ENCODE assay signal across 16 cellular contexts in the genomic region with DNA sequence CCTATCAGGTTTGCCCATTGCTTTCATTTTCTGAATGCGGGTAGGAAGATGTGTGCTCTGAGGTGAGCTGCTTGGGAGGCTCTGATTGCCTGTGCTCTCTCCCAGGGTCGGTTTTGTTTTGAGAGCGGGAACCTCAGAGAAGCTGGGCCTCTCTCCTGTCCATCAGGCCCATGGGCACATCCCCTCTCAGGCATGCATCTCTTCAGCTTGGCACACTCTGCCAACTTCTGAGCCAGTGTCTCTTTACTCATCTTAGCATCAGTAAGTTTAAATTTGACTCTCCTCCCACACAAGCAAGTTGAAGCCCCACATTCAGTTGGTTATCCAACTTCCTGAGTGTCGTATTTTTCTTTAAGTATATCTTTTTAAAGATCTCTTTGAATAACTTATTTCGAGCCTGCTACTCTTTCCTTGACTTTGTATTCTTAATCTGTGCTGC. TPM values are rescaled to one million over a fixed set of nuclear protein-coding genes. Genes with fewer than 3 reads are reported as not detected.
DNase-seq lines count a peak whose midpoint lies in the region; ATAC-seq and TF ChIP-seq lines count a peak whose summit lies in the region.
"Had no signal": no experiment of that assay in that cellular context is flagged by ENCODE, and none has a peak within 500 bp of the region (broad histone marks: within the 10 kb centered on the region; RNA-seq: fewer than 3 reads in every experiment).

No MANE protein-coding gene starts in this region.

- ATAC-seq in T-cell (replicated peaks in 1 of 4), result peak in 3 of 4 experiments; percentile 23 to 42 (median 42)
- no peak for ATAC-seq in HG02981 (IDR thresholded peaks at IDR 0.05; ENCODE audit: unreplicated experiment)
- ATAC-seq in GM18511 (IDR thresholded peaks at IDR 0.05; ENCODE audit: unreplicated experiment), result no peak
- ATAC-seq: heart right ventricle had no signal

- no peak for DNase-seq in activated naive CD4-positive, alpha-beta T cell treated with anti-CD3 and anti-CD28 coated beads, Interleukin-2, amount 10 ng/mL, durations not matched to agents 7 days and 5 days
- DNase-seq in activated naive CD4-positive, alpha-beta T cell treated with Interleukin-2 at 50 U/mL for 16 hours, result no peak
- DNase-seq in T-cell (no peak), inferior parietal cortex (ENCODE audit: extremely low spot score) (no peak)
- DNase-seq: Caco-2; heart right ventricle; HFFc6; NCI-H1092 treated with DMSO at 0.1 percent for 48 hours; NCI-H2081 treated with DMSO at 0.1 percent for 48 hours; NCI-H524; SIG-M5; stimulated activated CD4-positive, alpha-beta T cell treated with anti-CD3 and anti-CD28 coated beads, Interleukin-2, amount 100 ng/mL, for 48 hours had no signal

- H3K4me3 Mint-ChIP-seq in activated naive CD4-positive, alpha-beta T cell treated with anti-CD3 and anti-CD28 coated beads, Interleukin-2, amount 10 ng/mL, durations not matched to agents 7 days and 5 days, result no peak overlapping the region
- H3K4me3 Mint-ChIP-seq in T-cell, result peak overlapping the region in 2 of 3 donors; percentile 9 to 47
- H3K4me3 Mint-ChIP-seq in brain, result peak overlapping the region in 1 of 5 experiments; percentile 13
- peak overlapping the region; percentile 3 for H3K4me3 Mint-ChIP-seq in stimulated activated naive CD8-positive, alpha-beta T cell treated with anti-CD3 and anti-CD28 coated beads, Interleukin-15, Interleukin-2, amounts not matched to agents 100 ng/mL and 50 ng/mL, for 24 hours
- H3K4me3 Mint-ChIP-seq: HFFc6 had no signal

- POLR2A ChIA-PET in T-cell (lab: Charles Lee), result interaction anchor here (0.5 to 1.0 kb wide), 5 partner anchors 11 to 162 kb away, joined by 3 to 9 read pairs (median 5); no protein-coding TSS in a partner anchor

- H3K27ac Mint-ChIP-seq in activated naive CD4-positive, alpha-beta T cell treated with anti-CD3 and anti-CD28 coated beads, Interleukin-2, amount 10 ng/mL, durations not matched to agents 7 days and 5 days, result peak overlapping the region; percentile 42
- H3K27ac Mint-ChIP-seq in T-cell (peak overlapping the region; percentile 52 to 88), brain (peak overlapping the region in 3 of 5 experiments; percentile 19 to 77 (median 48))
- H3K27ac Mint-ChIP-seq in stimulated activated naive CD8-positive, alpha-beta T cell treated with anti-CD3 and anti-CD28 coated beads, Interleukin-15, Interleukin-2, amounts not matched to agents 100 ng/mL and 50 ng/mL, for 24 hours, result peak overlapping the region; percentile 65
- H3K27ac Mint-ChIP-seq: HFFc6 had no signal

- peaks cover 53% of the 10 kb centered on the region for H3K36me3 Mint-ChIP-seq in activated naive CD4-positive, alpha-beta T cell treated with anti-CD3 and anti-CD28 coated beads, Interleukin-2, amount 10 ng/mL, durations not matched to agents 7 days and 5 days
- peaks cover 53% of the 10 kb centered on the region for H3K36me3 Mint-ChIP-seq in T-cell
- H3K36me3 Mint-ChIP-seq in brain, result peaks cover 66% of the 10 kb centered on the region
- H3K36me3 Mint-ChIP-seq in stimulated activated naive CD8-positive, alpha-beta T cell treated with anti-CD3 and anti-CD28 coated beads, Interleukin-15, Interleukin-2, amounts not matched to agents 100 ng/mL and 50 ng/mL, for 24 hours (ENCODE audit: low read depth), result peaks cover 85% of the 10 kb centered on the region

- H3K27me3 Mint-ChIP-seq in activated naive CD4-positive, alpha-beta T cell treated with anti-CD3 and anti-CD28 coated beads, Interleukin-2, amount 10 ng/mL, durations not matched to agents 7 days and 5 days, result no peaks in the 10 kb centered on the region
- H3K27me3 Mint-ChIP-seq in T-cell, result no peaks in the 10 kb centered on the region
- H3K27me3 Mint-ChIP-seq in brain, result no peaks in the 10 kb centered on the region
- H3K27me3 Mint-ChIP-seq in stimulated activated naive CD8-positive, alpha-beta T cell treated with anti-CD3 and anti-CD28 coated beads, Interleukin-15, Interleukin-2, amounts not matched to agents 100 ng/mL and 50 ng/mL, for 24 hours, result no peaks in the 10 kb centered on the region

- H3K9me3 Mint-ChIP-seq in activated naive CD4-positive, alpha-beta T cell treated with anti-CD3 and anti-CD28 coated beads, Interleukin-2, amount 10 ng/mL, durations not matched to agents 7 days and 5 days, result no peaks in the 10 kb centered on the region
- H3K9me3 Mint-ChIP-seq in T-cell, result no peaks in the 10 kb centered on the region
- H3K9me3 Mint-ChIP-seq in brain, result no peaks in the 10 kb centered on the region
- H3K9me3 Mint-ChIP-seq in stimulated activated naive CD8-positive, alpha-beta T cell treated with anti-CD3 and anti-CD28 coated beads, Interleukin-15, Interleukin-2, amounts not matched to agents 100 ng/mL and 50 ng/mL, for 24 hours, result no peaks in the 10 kb centered on the region
- H3K9me3 Mint-ChIP-seq: HFFc6 had no signal

- CTCF ChIA-PET in activated naive CD4-positive, alpha-beta T cell treated with anti-CD3 and anti-CD28 coated beads, Interleukin-2, amount 10 ng/mL, durations not matched to agents 7 days and 5 days (lab: Charles Lee), result interaction anchor here (0.7 to 4.9 kb wide), 5 partner anchors 8 to 149 kb away, joined by 3 to 27 read pairs (median 4); no protein-coding TSS in a partner anchor
- CTCF ChIA-PET in T-cell (lab: Charles Lee), result interaction anchor here in 1 of 2 donors (0.6 to 1.4 kb wide), 3 partner anchors 12 to 121 kb away, joined by 3 to 5 read pairs (median 5); no protein-coding TSS in a partner anchor

- H3K4me1 Mint-ChIP-seq in activated naive CD4-positive, alpha-beta T cell treated with anti-CD3 and anti-CD28 coated beads, Interleukin-2, amount 10 ng/mL, durations not matched to agents 7 days and 5 days, result peaks cover 59% of the 10 kb centered on the region
- H3K4me1 Mint-ChIP-seq in T-cell (peaks cover 62 to 69% (median 64%) of the 10 kb centered on the region in 3 donors), brain (peaks cover 34% of the 10 kb centered on the region)
- peaks cover 72% of the 10 kb centered on the region for H3K4me1 Mint-ChIP-seq in stimulated activated naive CD8-positive, alpha-beta T cell treated with anti-CD3 and anti-CD28 coated beads, Interleukin-15, Interleukin-2, amounts not matched to agents 100 ng/mL and 50 ng/mL, for 24 hours (ENCODE audit: low read depth)

- TF ChIP-seq CTCF in brain (conservative IDR thresholded peaks at IDR 0.05), result no peak

RNA-seq across cellular contexts. Expression of a gene that starts 54.5 kb away (rescaled TPM):
- 10 to 100 TPM; 20.5 to 25.9 (median 23.7) TPM for total RNA-seq in T-cell
- polyA plus RNA-seq in brain (ENCODE audit: insufficient read depth, low read depth, low replicate concordance), result 15.9 TPM

Comparison
In these comparisons a context has a peak if more than half of its experiments do, and no peak if none do; other contexts are left out.
1. ATAC-seq: peak in T-cell (3 of 4); none in HG02981 (single experiment) and GM18511 (single experiment).
2. Peak in every context shown above with its lines, with median percentiles within 50 percentile points of each other: H3K27ac Mint-ChIP-seq.